11 cellular contexts compared by ENCODE assay signal in genomic region chr2:12303181-12304030, GRCh38.
DNase-seq lines count a peak whose midpoint lies in the region; ATAC-seq and TF ChIP-seq lines count a peak whose summit lies in the region.
"Had no signal": no experiment of that assay in that cellular context is flagged by ENCODE, and none has a peak within 500 bp of the region (broad histone marks: within the 10 kb centered on the region; RNA-seq: fewer than 3 reads in every experiment).

No MANE protein-coding gene starts in this region.

- no peaks in the 10 kb centered on the region for H3K36me3 Mint-ChIP-seq in T-helper 17 cell (ENCODE audit: low read depth)

- RAD21 ChIA-PET in HCT116 (lab: Charles Lee; ENCODE audit: low non-redundant PET in 1 of 2, low total read pairs in 2 of 2, uncharacterized antibody in 2 of 2, unreplicated experiment in 2 of 2): no interaction called here

- DNase-seq in HCT116 (ENCODE audit: low read depth, low spot score) (no peak), T-helper 17 cell (no peak), fibroblast of pulmonary artery (ENCODE audit: low read depth) (peak; percentile 95), DMS153 treated with DMSO at 0.1 percent for 48 hours (lab: John Stamatoyannopoulos, UW; ENCODE audit: unreplicated experiment) (no peak), NCI-H446 treated with DMSO at 0.1 percent for 48 hours (lab: John Stamatoyannopoulos, UW) (no peak)
- DNase-seq: cortex of kidney, upper lobe of right lung had no signal

- CTCF ChIA-PET in HCT116 (lab: Charles Lee): no interaction called here

- H3K9me3 ChIP-seq in HCT116 (ENCODE audit: control insufficient read depth in 1 of 2, insufficient read depth in 1 of 2, low read depth in 1 of 2, low read length in 2 of 2) (no peaks in the 10 kb centered on the region), T-helper 17 cell (ENCODE audit: control insufficient read depth, low read length, poor library complexity, severe bottlenecking) (no peaks in the 10 kb centered on the region)
- H3K9me3 ChIP-seq: upper lobe of right lung had no signal

- H3K36me3 ChIP-seq in ACC112 (ENCODE audit: insufficient read depth, low read length): no peaks in the 10 kb centered on the region; the same call in 1 of the 2 replicates
- H3K36me3 ChIP-seq in HCT116 (ENCODE audit: control insufficient read depth in 1 of 2, insufficient read depth in 2 of 2, low read length in 2 of 2): no peaks in the 10 kb centered on the region
- H3K36me3 ChIP-seq: upper lobe of right lung had no signal

- H3K4me3 Mint-ChIP-seq in T-helper 17 cell: no peak overlapping the region

- POLR2A ChIA-PET in HCT116 (lab: Charles Lee): no interaction called here

- H3K27me3 Mint-ChIP-seq in T-helper 17 cell: no peaks in the 10 kb centered on the region

- H3K27ac Mint-ChIP-seq in T-helper 17 cell: peak overlapping the region; percentile 66

- H2AFZ ChIP-seq in ACC112 (ENCODE audit: low read length, unreplicated experiment) (peak overlapping the region; percentile 6), HCT116 (ENCODE audit: low read depth, low read length, poor library complexity, severe bottlenecking) (no peak overlapping the region)
- H2AFZ ChIP-seq: parathyroid adenoma had no signal

- H3K4me1 Mint-ChIP-seq in T-helper 17 cell: peaks cover 14% of the 10 kb centered on the region

- ATAC-seq in HCT116 (peak; percentile 46; the same call in 1 of the 2 replicates), T-helper 17 cell (peak; percentile 66), HG03439 (IDR thresholded peaks at IDR 0.05; ENCODE audit: unreplicated experiment) (no peak), HG03565 (IDR thresholded peaks at IDR 0.05; ENCODE audit: unreplicated experiment) (no peak)
- ATAC-seq: upper lobe of right lung had no signal

- no peaks in the 10 kb centered on the region for H4K20me1 ChIP-seq in HCT116 (ENCODE audit: insufficient read depth)

- H3K27me3 ChIP-seq in ACC112 (ENCODE audit: insufficient read depth, low read length): no peaks in the 10 kb centered on the region
- no peaks in the 10 kb centered on the region for H3K27me3 ChIP-seq in HCT116 (ENCODE audit: insufficient read depth, low read length)
- H3K27me3 ChIP-seq: upper lobe of right lung had no signal

- BruUV-seq in HCT116 (replicated peaks; lab: Mats Ljungman, UMichigan): no TSS peak

- H3K9ac ChIP-seq in HCT116 (ENCODE audit: low read length): no peak overlapping the region
- H3K9ac ChIP-seq: parathyroid adenoma had no signal

- H3K4me3 ChIP-seq in ACC112 (ENCODE audit: low read depth, low read length) (no peak overlapping the region), HCT116 (replicated peaks in 1 of 2; ENCODE audit: low read depth in 1 of 2, low read length in 2 of 2) (no peak overlapping the region), fibroblast of pulmonary artery (replicated peaks; ENCODE audit: low read depth, low read length) (no peak overlapping the region)
- H3K4me3 ChIP-seq: upper lobe of right lung had no signal

- H3K27ac ChIP-seq in ACC112 (ENCODE audit: low read depth, low read length) (peak overlapping the region; percentile 95), HCT116 (ENCODE audit: low read depth, low read length) (no peak overlapping the region)
- H3K27ac ChIP-seq: parathyroid adenoma, upper lobe of right lung had no signal

- no peak overlapping the region for H3K4me2 ChIP-seq in HCT116 (ENCODE audit: low read length)

- TF ChIP-seq POLR2A in HCT116 (IDR thresholded peaks at IDR 0.05; ENCODE audit: borderline replicate concordance, extremely low read depth, insufficient read depth, insufficient read length): no peak

- no peak for TF ChIP-seq RAD21 in HCT116 (IDR thresholded peaks at IDR 0.05; ENCODE audit: low read depth)

- intact Hi-C loops in HCT116 (cut with micrococcal nuclease): no loop called here

- peaks cover 55% of the 10 kb centered on the region for H3K4me1 ChIP-seq in ACC112 (ENCODE audit: control insufficient read depth, insufficient read depth, low read length, unreplicated experiment)
- H3K4me1 ChIP-seq in HCT116 (ENCODE audit: control insufficient read depth in 1 of 2, insufficient read depth in 2 of 2, low read length in 2 of 2): no peaks in the 10 kb centered on the region
- H3K4me1 ChIP-seq: parathyroid adenoma had no signal

- H3K79me2 ChIP-seq in ACC112 (ENCODE audit: control insufficient read depth, insufficient read depth, low read length, unreplicated experiment) (no peaks in the 10 kb centered on the region), HCT116 (ENCODE audit: insufficient read depth, low read length) (no peaks in the 10 kb centered on the region)
- H3K79me2 ChIP-seq: parathyroid adenoma had no signal

- no peak for TF ChIP-seq CTCF in HCT116 (IDR thresholded peaks at IDR 0.05 in 2 of 3, conservative IDR thresholded peaks at IDR 0.05 in 1 of 3; ENCODE audit: borderline replicate concordance in 1 of 3, insufficient read depth in 1 of 3, low read depth in 2 of 3, low read length in 2 of 3)
- no peak for TF ChIP-seq CTCF in fibroblast of pulmonary artery (IDR thresholded peaks at IDR 0.05; ENCODE audit: low read length, missing control alignments)

- no peaks in the 10 kb centered on the region for H3K9me2 ChIP-seq in HCT116 (ENCODE audit: insufficient read depth)

TF ChIP-seq in HCT116, 20 proteins besides CTCF, POLR2A, EP300 and RAD21:
- TF ChIP-seq SP1 (IDR thresholded peaks at IDR 0.05; ENCODE audit: low read depth) (no peak), REST (IDR thresholded peaks at IDR 0.05; ENCODE audit: low read depth) (no peak), CEBPB (IDR thresholded peaks at IDR 0.05; ENCODE audit: low read depth) (no peak), TCF7L2 (IDR thresholded peaks at IDR 0.05; ENCODE audit: borderline replicate concordance, extremely low read depth, insufficient read depth, insufficient read length) (no peak), EGR1 (IDR thresholded peaks at IDR 0.05; ENCODE audit: low read depth) (no peak), SRF (IDR thresholded peaks at IDR 0.05; ENCODE audit: low read depth) (no peak), ZFX (IDR thresholded peaks at IDR 0.05) (no peak), ZNF274 (IDR thresholded peaks at IDR 0.05; ENCODE audit: low read depth, low read length) (no peak), EZH2 (IDR thresholded peaks at IDR 0.05) (no peak), SIN3A (IDR thresholded peaks at IDR 0.05; ENCODE audit: low read depth) (no peak), ATF3 (IDR thresholded peaks at IDR 0.05) (no peak), EZH2phosphoT487 (IDR thresholded peaks at IDR 0.05; ENCODE audit: borderline replicate concordance) (no peak), FOSL1 (IDR thresholded peaks at IDR 0.05; ENCODE audit: low read depth) (no peak), JUND (IDR thresholded peaks at IDR 0.05) (no peak), ELF1 (IDR thresholded peaks at IDR 0.05; ENCODE audit: borderline replicate concordance, low read depth) (no peak)
- TF ChIP-seq, protein P1, sequence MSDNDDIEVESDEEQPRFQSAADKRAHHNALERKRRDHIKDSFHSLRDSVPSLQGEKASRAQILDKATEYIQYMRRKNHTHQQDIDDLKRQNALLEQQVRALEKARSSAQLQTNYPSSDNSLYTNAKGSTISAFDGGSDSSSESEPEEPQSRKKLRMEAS (IDR thresholded peaks at IDR 0.05): no peak
- TF ChIP-seq, protein P2, sequence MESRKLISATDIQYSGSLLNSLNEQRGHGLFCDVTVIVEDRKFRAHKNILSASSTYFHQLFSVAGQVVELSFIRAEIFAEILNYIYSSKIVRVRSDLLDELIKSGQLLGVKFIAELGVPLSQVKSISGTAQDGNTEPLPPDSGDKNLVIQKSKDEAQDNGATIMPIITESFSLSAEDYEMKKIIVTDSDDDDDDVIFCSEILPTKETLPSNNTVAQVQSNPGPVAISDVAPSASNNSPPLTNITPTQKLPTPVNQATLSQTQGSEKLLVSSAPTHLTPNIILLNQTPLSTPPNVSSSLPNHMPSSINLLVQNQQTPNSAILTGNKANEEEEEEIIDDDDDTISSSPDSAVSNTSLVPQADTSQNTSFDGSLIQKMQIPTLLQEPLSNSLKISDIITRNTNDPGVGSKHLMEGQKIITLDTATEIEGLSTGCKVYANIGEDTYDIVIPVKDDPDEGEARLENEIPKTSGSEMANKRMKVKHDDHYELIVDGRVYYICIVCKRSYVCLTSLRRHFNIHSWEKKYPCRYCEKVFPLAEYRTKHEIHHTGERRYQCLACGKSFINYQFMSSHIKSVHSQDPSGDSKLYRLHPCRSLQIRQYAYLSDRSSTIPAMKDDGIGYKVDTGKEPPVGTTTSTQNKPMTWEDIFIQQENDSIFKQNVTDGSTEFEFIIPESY (IDR thresholded peaks at IDR 0.05; ENCODE audit: extremely low read depth, insufficient replicate concordance, low read length): no peak

Comparison
In these comparisons a context has a peak if more than half of its experiments do, and no peak if none do; other contexts are left out.
1. ATAC-seq: peak in HCT116 (single experiment) and T-helper 17 cell (single experiment); none in HG03439 (single experiment) and HG03565 (single experiment).